In genomic region chr1:214439352-214440119, GRCh38 we compare ENCODE assay signal across 8 cellular contexts.
DNase-seq lines count a peak whose midpoint lies in the region; ATAC-seq and TF ChIP-seq lines count a peak whose summit lies in the region.

No MANE protein-coding gene starts in this region.

- peaks cover 36% of the 10 kb centered on the region for H3K4me1 Mint-ChIP-seq in CD4-positive, alpha-beta T cell (ENCODE audit: low read depth)
- H3K4me1 Mint-ChIP-seq in activated CD4-positive, alpha-beta memory T cell treated with anti-CD3 and anti-CD28 coated beads, Interleukin-2, amount 10 ng/mL, durations not matched to agents 7 days and 5 days, result peaks cover 50% of the 10 kb centered on the region

- in situ Hi-C loops in GM18951 (cut with MboI; ENCODE audit: low sequenced_read_pairs, unreplicated experiment), result no loop called here

- H3K27me3 ChIP-seq in CD4-positive, alpha-beta T cell (ENCODE audit: control insufficient read depth, insufficient read depth, low read length), result no peaks in the 10 kb centered on the region
- no peaks in the 10 kb centered on the region for H3K27me3 ChIP-seq in spleen (replicated peaks in 1 of 7)

- H3K9me3 Mint-ChIP-seq in CD4-positive, alpha-beta T cell, result no peaks in the 10 kb centered on the region
- no peaks in the 10 kb centered on the region for H3K9me3 Mint-ChIP-seq in activated CD4-positive, alpha-beta memory T cell treated with anti-CD3 and anti-CD28 coated beads, Interleukin-2, amount 10 ng/mL, durations not matched to agents 7 days and 5 days

- intact Hi-C loops in CD4-positive, alpha-beta T cell (cut with DNase I, micrococcal nuclease), result no loop called here
- intact Hi-C loops in left cardiac atrium (cut with DNase I), result no loop called here
- intact Hi-C loops in spleen (cut with DNase I; ENCODE audit: low total_unique reads), result no loop called here

- TF ChIP-seq CTCF in CD4-positive, alpha-beta T cell (IDR thresholded peaks at IDR 0.05), result no peak
- TF ChIP-seq CTCF in spleen (IDR thresholded peaks at IDR 0.05 in 8 of 11, conservative IDR thresholded peaks at IDR 0.05 in 3 of 11), result no peak

- no peak for DNase-seq in CD4-positive, alpha-beta T cell
- DNase-seq in NCI-H2107 (lab: John Stamatoyannopoulos, UW), result peak; percentile 77
- DNase-seq in activated CD4-positive, alpha-beta memory T cell treated with anti-CD3 and anti-CD28 coated beads, Interleukin-2, amount 10 ng/mL, durations not matched to agents 7 days and 5 days, result peak; percentile 54
- no peak for DNase-seq in left cardiac atrium
- DNase-seq in spleen, result no peak
- DNase-seq in T-helper 9 cell, result no peak

- CTCF ChIA-PET in CD4-positive, alpha-beta T cell (lab: Charles Lee), result no interaction called here
- CTCF ChIA-PET in activated CD4-positive, alpha-beta memory T cell treated with anti-CD3 and anti-CD28 coated beads, Interleukin-2, amount 10 ng/mL, durations not matched to agents 7 days and 5 days (lab: Charles Lee), result interaction anchor here (1.0 kb wide), 2 partner anchors 107 to 188 kb away, joined by 3 to 4 read pairs; no protein-coding TSS in a partner anchor

- H3K36me3 ChIP-seq in spleen, result no peaks in the 10 kb centered on the region

- peak overlapping the region; percentile 44 for H3K4me3 Mint-ChIP-seq in CD4-positive, alpha-beta T cell
- peak overlapping the region; percentile 64 for H3K4me3 Mint-ChIP-seq in activated CD4-positive, alpha-beta memory T cell treated with anti-CD3 and anti-CD28 coated beads, Interleukin-2, amount 10 ng/mL, durations not matched to agents 7 days and 5 days

- H3K9me3 ChIP-seq in CD4-positive, alpha-beta T cell (ENCODE audit: control insufficient read depth, low read length), result no peaks in the 10 kb centered on the region
- H3K9me3 ChIP-seq in spleen, result no peaks in the 10 kb centered on the region

- no peak overlapping the region for H3K27ac ChIP-seq in CD4-positive, alpha-beta T cell (ENCODE audit: low read depth, low read length)
- peak overlapping the region in 7 of 8 donors; percentile 1 to 64 (median 43) for H3K27ac ChIP-seq in spleen

- peaks cover 0 to 32% (median 21%) of the 10 kb centered on the region in 6 donors for H3K4me1 ChIP-seq in spleen

- H3K27me3 Mint-ChIP-seq in CD4-positive, alpha-beta T cell, result no peaks in the 10 kb centered on the region
- H3K27me3 Mint-ChIP-seq in activated CD4-positive, alpha-beta memory T cell treated with anti-CD3 and anti-CD28 coated beads, Interleukin-2, amount 10 ng/mL, durations not matched to agents 7 days and 5 days, result peaks cover 4% of the 10 kb centered on the region

- POLR2A ChIA-PET in CD4-positive, alpha-beta T cell (lab: Charles Lee), result interaction anchor here (0.6 to 2.3 kb wide), 2 partner anchors 12 to 27 kb away, joined by 3 to 14 read pairs; no protein-coding TSS in a partner anchor
- POLR2A ChIA-PET in activated CD4-positive, alpha-beta memory T cell treated with anti-CD3 and anti-CD28 coated beads, Interleukin-2, amount 10 ng/mL, durations not matched to agents 7 days and 5 days (lab: Charles Lee), result interaction anchor here (1.0 to 3.0 kb wide), 3 partner anchors 12 to 163 kb away, joined by 3 to 24 read pairs (median 6); no protein-coding TSS in a partner anchor

- no peaks in the 10 kb centered on the region for H3K36me3 Mint-ChIP-seq in CD4-positive, alpha-beta T cell (ENCODE audit: low read depth)
- no peaks in the 10 kb centered on the region for H3K36me3 Mint-ChIP-seq in activated CD4-positive, alpha-beta memory T cell treated with anti-CD3 and anti-CD28 coated beads, Interleukin-2, amount 10 ng/mL, durations not matched to agents 7 days and 5 days (ENCODE audit: low read depth)

- TF ChIP-seq POLR2A in GM18951 (IDR thresholded peaks at IDR 0.05; ENCODE audit: extremely low read depth, insufficient read depth, insufficient read length) (peak; percentile 30), spleen (IDR thresholded peaks at IDR 0.05) (no peak)

- H3K27ac Mint-ChIP-seq in CD4-positive, alpha-beta T cell, result peak overlapping the region; percentile 19
- peak overlapping the region; percentile 83 for H3K27ac Mint-ChIP-seq in activated CD4-positive, alpha-beta memory T cell treated with anti-CD3 and anti-CD28 coated beads, Interleukin-2, amount 10 ng/mL, durations not matched to agents 7 days and 5 days

- 7 to 20% (median 16%) methylated on average over 12 of the region's 12 CpGs for WGBS in spleen, 5 donors

- peak; percentile 63 for ATAC-seq in CD4-positive, alpha-beta T cell (ENCODE audit: poor library complexity)
- ATAC-seq in HG03064 (IDR thresholded peaks at IDR 0.05; ENCODE audit: low read depth, unreplicated experiment) (peak; percentile 82), left cardiac atrium (peak; percentile 76 to 93)

- peak overlapping the region in 2 of 8 donors; percentile 16 to 41 for H3K4me3 ChIP-seq in spleen

Comparison
In these comparisons a context has a peak if more than half of its experiments do, and no peak if none do; other contexts are left out.
1. DNase-seq: peak in NCI-H2107 (single experiment) and activated CD4-positive, alpha-beta memory T cell treated with anti-CD3 and anti-CD28 coated beads, Interleukin-2, amount 10 ng/mL, durations not matched to agents 7 days and 5 days (single experiment); none in CD4-positive, alpha-beta T cell (0 of 10), left cardiac atrium (single experiment), spleen (single experiment) and T-helper 9 cell (single experiment).
2. Peak in every context shown above with its lines, with median percentiles within 50 percentile points of each other: ATAC-seq.